In the genomic region with DNA sequence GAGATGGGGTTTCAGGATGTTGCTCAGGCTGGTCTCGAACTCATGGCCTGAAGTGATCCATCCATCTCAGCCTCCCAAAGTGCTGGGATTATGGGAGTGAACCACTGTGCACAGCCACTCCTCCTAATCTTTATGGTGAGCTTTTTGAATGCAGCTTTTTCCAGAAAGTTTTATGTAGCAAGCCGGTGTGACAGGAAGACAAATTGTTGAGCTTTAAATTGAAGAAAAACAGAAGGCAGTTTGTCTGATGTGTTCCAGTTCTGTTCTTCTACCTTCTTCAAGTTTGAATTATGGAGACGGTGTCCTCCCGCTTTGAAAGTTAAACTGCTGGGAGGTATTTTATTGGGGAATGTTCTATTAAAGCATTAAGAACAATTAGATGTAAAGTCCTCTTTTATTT, we compare ENCODE assay signal across 31 cellular contexts.
"Had no signal": no experiment of that assay in that cellular context is flagged by ENCODE, and none has a peak within 500 bp of the region (broad histone marks: within the 10 kb centered on the region; RNA-seq: fewer than 3 reads in every experiment).

No MANE protein-coding gene starts in this region.

- H3K4me3 ChIP-seq: coronary artery, dorsolateral prefrontal cortex, esophagus muscularis mucosa, gastroesophageal sphincter, heart right ventricle had no signal

- H3K36me3 Mint-ChIP-seq: activated naive CD4-positive, alpha-beta T cell treated with anti-CD3 and anti-CD28 coated beads, Interleukin-2, amount 10 ng/mL, durations not matched to agents 7 days and 5 days; activated naive CD4-positive, alpha-beta T cell treated with anti-CD3 and anti-CD28 coated beads, Interleukin-2, amount 50 U/mL, for 72 hours had no signal

- H3K4me1 Mint-ChIP-seq: activated CD4-positive, alpha-beta memory T cell treated with anti-CD3 and anti-CD28 coated beads, Interleukin-2, amount 10 ng/mL, durations not matched to agents 7 days and 5 days had no signal

- DNase-seq: activated CD4-positive, alpha-beta memory T cell treated with anti-CD3 and anti-CD28 coated beads, Interleukin-2, amount 10 ng/mL, durations not matched to agents 7 days and 5 days; activated CD4-positive, alpha-beta T cell treated with anti-CD3 and anti-CD28 coated beads for 36 hours; activated CD4-positive, alpha-beta T cell treated with anti-CD3 and anti-CD28 coated beads, Interleukin-2, amount 10 ng/mL, durations not matched to agents 7 days and 5 days; activated CD4-positive, alpha-beta T cell treated with anti-CD3 and anti-CD28 coated beads, Interleukin-2, amount 50 U/mL, for 4 hours; activated CD4-positive, CD25-positive, alpha-beta regulatory T cell; activated CD4-positive, CD25-positive, alpha-beta regulatory T cell treated with anti-CD3 and anti-CD28 coated beads, Interleukin-2, amount 50 U/mL, for 72 hours; activated CD8-positive, alpha-beta memory T cell treated with anti-CD3 and anti-CD28 coated beads, Interleukin-2, amount 50 U/mL, for 48 hours; activated gamma-delta T cell; activated naive CD4-positive, alpha-beta T cell; activated naive CD4-positive, alpha-beta T cell treated with anti-CD3 and anti-CD28 coated beads, Interleukin-2, amount 10 ng/mL, durations not matched to agents 7 days and 5 days; activated naive CD8-positive, alpha-beta T cell treated with anti-CD3 and anti-CD28 coated beads, Interleukin-2, amount 10 ng/mL, durations not matched to agents 7 days and 5 days; activated T-cell treated with anti-CD3 and anti-CD28 coated beads for 4 hours; activated T-cell treated with anti-CD3 and anti-CD28 coated beads, Interleukin-2, amount 50 U/mL, for 24 hours; activated T-cell treated with anti-CD3 and anti-CD28 coated beads, Interleukin-2, amount 50 U/mL, for 72 hours; amniotic stem cell; anterior cingulate cortex; brain microvascular endothelial cell; effector memory CD4-positive, alpha-beta T cell; endodermal cell; erythroblast; foreskin melanocyte; heart right ventricle; T-helper 1 cell; T-helper 17 cell had no signal

- H3K27ac Mint-ChIP-seq: activated CD4-positive, alpha-beta memory T cell treated with anti-CD3 and anti-CD28 coated beads, Interleukin-2, amount 10 ng/mL, durations not matched to agents 7 days and 5 days; activated CD4-positive, alpha-beta T cell treated with anti-CD3 and anti-CD28 coated beads for 36 hours; activated CD4-positive, alpha-beta T cell treated with anti-CD3 and anti-CD28 coated beads, Interleukin-2, amount 10 ng/mL, durations not matched to agents 7 days and 5 days; activated naive CD4-positive, alpha-beta T cell treated with anti-CD3 and anti-CD28 coated beads, Interleukin-2, amount 10 ng/mL, durations not matched to agents 7 days and 5 days; activated naive CD4-positive, alpha-beta T cell treated with anti-CD3 and anti-CD28 coated beads, Interleukin-2, amount 50 U/mL, for 72 hours; activated naive CD8-positive, alpha-beta T cell treated with anti-CD3 and anti-CD28 coated beads, Interleukin-2, amount 10 ng/mL, durations not matched to agents 7 days and 5 days; activated T-cell treated with anti-CD3 and anti-CD28 coated beads, Interleukin-2, amount 50 U/mL, for 24 hours; activated T-cell treated with anti-CD3 and anti-CD28 coated beads, Interleukin-2, amount 50 U/mL, for 72 hours; dendritic cell treated with granulocyte-macrophage colony-stimulating factor and Interleukin-4, amounts not matched to agents 40 ng/mL and 50 ng/mL, for 4 days; endodermal cell; T-helper 17 cell had no signal

- H3K27me3 Mint-ChIP-seq: activated CD4-positive, alpha-beta memory T cell treated with anti-CD3 and anti-CD28 coated beads, Interleukin-2, amount 10 ng/mL, durations not matched to agents 7 days and 5 days; activated CD4-positive, alpha-beta T cell treated with anti-CD3 and anti-CD28 coated beads for 36 hours; activated CD4-positive, alpha-beta T cell treated with anti-CD3 and anti-CD28 coated beads, Interleukin-2, amount 10 ng/mL, durations not matched to agents 7 days and 5 days; activated naive CD4-positive, alpha-beta T cell treated with anti-CD3 and anti-CD28 coated beads, Interleukin-2, amount 10 ng/mL, durations not matched to agents 7 days and 5 days; activated naive CD8-positive, alpha-beta T cell treated with anti-CD3 and anti-CD28 coated beads, Interleukin-2, amount 10 ng/mL, durations not matched to agents 7 days and 5 days; activated T-cell treated with anti-CD3 and anti-CD28 coated beads, Interleukin-2, amount 50 U/mL, for 24 hours; central memory CD8-positive, alpha-beta T cell; dendritic cell treated with granulocyte-macrophage colony-stimulating factor and Interleukin-4, amounts not matched to agents 40 ng/mL and 50 ng/mL, for 4 days; T-helper 17 cell had no signal

- H3K4me3 Mint-ChIP-seq: activated CD4-positive, alpha-beta memory T cell treated with anti-CD3 and anti-CD28 coated beads, Interleukin-2, amount 10 ng/mL, durations not matched to agents 7 days and 5 days; activated CD4-positive, alpha-beta T cell treated with anti-CD3 and anti-CD28 coated beads for 36 hours; activated CD4-positive, alpha-beta T cell treated with anti-CD3 and anti-CD28 coated beads, Interleukin-2, amount 10 ng/mL, durations not matched to agents 7 days and 5 days; activated naive CD4-positive, alpha-beta T cell treated with anti-CD3 and anti-CD28 coated beads, Interleukin-2, amount 10 ng/mL, durations not matched to agents 7 days and 5 days; activated naive CD8-positive, alpha-beta T cell treated with anti-CD3 and anti-CD28 coated beads, Interleukin-2, amount 10 ng/mL, durations not matched to agents 7 days and 5 days; activated T-cell treated with anti-CD3 and anti-CD28 coated beads, Interleukin-2, amount 50 U/mL, for 24 hours; activated T-cell treated with anti-CD3 and anti-CD28 coated beads, Interleukin-2, amount 50 U/mL, for 72 hours; central memory CD8-positive, alpha-beta T cell; dendritic cell treated with granulocyte-macrophage colony-stimulating factor and Interleukin-4, amounts not matched to agents 40 ng/mL and 50 ng/mL, for 4 days; endodermal cell; T-helper 17 cell had no signal

- H3K9me3 Mint-ChIP-seq: activated CD4-positive, alpha-beta memory T cell treated with anti-CD3 and anti-CD28 coated beads, Interleukin-2, amount 10 ng/mL, durations not matched to agents 7 days and 5 days; activated CD4-positive, alpha-beta T cell treated with anti-CD3 and anti-CD28 coated beads, Interleukin-2, amount 10 ng/mL, durations not matched to agents 7 days and 5 days; activated naive CD4-positive, alpha-beta T cell treated with anti-CD3 and anti-CD28 coated beads, Interleukin-2, amount 10 ng/mL, durations not matched to agents 7 days and 5 days; activated naive CD4-positive, alpha-beta T cell treated with anti-CD3 and anti-CD28 coated beads, Interleukin-2, amount 50 U/mL, for 72 hours; activated naive CD8-positive, alpha-beta T cell treated with anti-CD3 and anti-CD28 coated beads, Interleukin-2, amount 10 ng/mL, durations not matched to agents 7 days and 5 days; activated T-cell treated with anti-CD3 and anti-CD28 coated beads, Interleukin-2, amount 50 U/mL, for 24 hours; activated T-cell treated with anti-CD3 and anti-CD28 coated beads, Interleukin-2, amount 50 U/mL, for 72 hours; central memory CD8-positive, alpha-beta T cell; dendritic cell treated with granulocyte-macrophage colony-stimulating factor and Interleukin-4, amounts not matched to agents 40 ng/mL and 50 ng/mL, for 4 days; endodermal cell had no signal

- ATAC-seq: activated CD4-positive, alpha-beta T cell treated with anti-CD3 and anti-CD28 coated beads for 36 hours; activated naive CD4-positive, alpha-beta T cell treated with anti-CD3 and anti-CD28 coated beads, Interleukin-2, amount 50 U/mL, for 72 hours; activated T-cell treated with anti-CD3 and anti-CD28 coated beads, Interleukin-2, amount 50 U/mL, for 72 hours; gastroesophageal sphincter; heart right ventricle; T-helper 17 cell had no signal
